8 cellular contexts compared by ENCODE assay signal in genomic region chr12:52874573-52875435, GRCh38. TPM values are rescaled to one million over a fixed set of nuclear protein-coding genes. Genes with fewer than 3 reads are reported as not detected.
DNase-seq lines count a peak whose midpoint lies in the region; ATAC-seq and TF ChIP-seq lines count a peak whose summit lies in the region.

No MANE protein-coding gene starts in this region.

- POLR2A ChIA-PET in HCT116 (lab: Charles Lee) = interaction anchor here (0.9 to 6.2 kb wide), 5 partner anchors 29 to 727 kb away, joined by 3 to 48 read pairs (median 3); no protein-coding TSS in a partner anchor
- POLR2A ChIA-PET in activated CD4-positive, alpha-beta memory T cell treated with anti-CD3 and anti-CD28 coated beads for 36 hours (lab: Charles Lee) = no interaction called here
- POLR2A ChIA-PET in HEK293T (lab: Yijun Ruan, JAX) = interaction anchor here (1.0 kb wide), 1 partner anchor 131 kb away, joined by 5 read pairs; the partner anchor contains the start of gene EIF4B

- H2AFZ ChIP-seq in HCT116 (ENCODE audit: low read depth, low read length, poor library complexity, severe bottlenecking) = no peak overlapping the region

- H3K36me3 ChIP-seq in HCT116 (ENCODE audit: control insufficient read depth in 1 of 2, insufficient read depth in 2 of 2, low read length in 2 of 2) = no peaks in the 10 kb centered on the region
- no peaks in the 10 kb centered on the region for H3K36me3 ChIP-seq in left ventricle myocardium inferior
- H3K36me3 ChIP-seq in spleen = no peaks in the 10 kb centered on the region

- intact Hi-C loops in HCT116 (cut with micrococcal nuclease) = loop anchor here (5.0 kb wide), 4 partner anchors 548 to 728 kb away; no protein-coding TSS in a partner anchor
- intact Hi-C loops in activated CD4-positive, alpha-beta memory T cell treated with anti-CD3 and anti-CD28 coated beads for 36 hours (cut with micrococcal nuclease) = loop anchor here (5.0 to 10.0 kb wide), 2 partner anchors 180 to 503 kb away; no protein-coding TSS in a partner anchor
- intact Hi-C loops in left ventricle myocardium inferior (cut with micrococcal nuclease) = loop anchor here (5.0 kb wide), 1 partner anchor 503 kb away; no protein-coding TSS in a partner anchor
- intact Hi-C loops in spleen (cut with DNase I; ENCODE audit: low total_unique reads) = loop anchor here (5.0 kb wide), 2 partner anchors 503 to 703 kb away; no protein-coding TSS in a partner anchor

- TSS peak; percentile 91 for BruUV-seq in HCT116 (replicated peaks; lab: Mats Ljungman, UMichigan)

- 67 to 84% (median 69%) methylated on average over 10 of the region's 10 CpGs for WGBS in spleen, 5 donors

- no peak for TF ChIP-seq CTCF in HCT116 (IDR thresholded peaks at IDR 0.05 in 2 of 3, conservative IDR thresholded peaks at IDR 0.05 in 1 of 3; ENCODE audit: borderline replicate concordance in 1 of 3, insufficient read depth in 1 of 3, low read depth in 2 of 3, low read length in 2 of 3)
- no peak for TF ChIP-seq CTCF in left ventricle myocardium inferior (IDR thresholded peaks at IDR 0.05; ENCODE audit: borderline replicate concordance)
- no peak for TF ChIP-seq CTCF in spleen (IDR thresholded peaks at IDR 0.05 in 8 of 11, conservative IDR thresholded peaks at IDR 0.05 in 3 of 11)

- peak overlapping the region; percentile 78 for H3K9ac ChIP-seq in HCT116 (ENCODE audit: low read length)

- ATAC-seq in HCT116 (no peak), HG03469 (IDR thresholded peaks at IDR 0.05; ENCODE audit: unreplicated experiment) (no peak)

- no peak for DNase-seq in HCT116 (ENCODE audit: low read depth, low spot score)
- no peak for DNase-seq in activated CD4-positive, alpha-beta memory T cell treated with anti-CD3 and anti-CD28 coated beads for 36 hours
- DNase-seq in left ventricle myocardium inferior = no peak
- DNase-seq in spleen = no peak
- DNase-seq in GM19240 (ENCODE audit: insufficient read length, low spot score) = no peak
- no peak for DNase-seq in HEK293T (ENCODE audit: extremely low spot score)
- DNase-seq in effector CD4-positive, alpha-beta T cell = no peak

- H3K9me3 ChIP-seq in HCT116 (ENCODE audit: control insufficient read depth in 1 of 2, insufficient read depth in 1 of 2, low read depth in 1 of 2, low read length in 2 of 2) (no peaks in the 10 kb centered on the region), left ventricle myocardium inferior (replicated peaks) (no peaks in the 10 kb centered on the region), spleen (no peaks in the 10 kb centered on the region)

- H3K9me3 Mint-ChIP-seq in activated CD4-positive, alpha-beta memory T cell treated with anti-CD3 and anti-CD28 coated beads for 36 hours = no peaks in the 10 kb centered on the region

- peak overlapping the region; percentile 91 for H3K4me2 ChIP-seq in HCT116 (ENCODE audit: low read length)

- CTCF ChIA-PET in HCT116 (lab: Charles Lee) (interaction anchor here (0.9 to 2.5 kb wide), 11 partner anchors 9 to 731 kb away, joined by 3 to 17 read pairs (median 4); no protein-coding TSS in a partner anchor), HEK293T (lab: Yijun Ruan, JAX) (interaction anchor here (0.8 to 1.6 kb wide), 3 partner anchors 9 to 502 kb away, joined by 3 to 7 read pairs (median 4); no protein-coding TSS in a partner anchor)
- CTCF ChIA-PET in activated CD4-positive, alpha-beta memory T cell treated with anti-CD3 and anti-CD28 coated beads for 36 hours (lab: Charles Lee) = interaction anchor here (1.0 to 4.1 kb wide), 6 partner anchors 9 to 513 kb away, joined by 3 to 25 read pairs (median 6); no protein-coding TSS in a partner anchor

- no peaks in the 10 kb centered on the region for H3K79me2 ChIP-seq in HCT116 (ENCODE audit: insufficient read depth, low read length)

- no peak for TF ChIP-seq RAD21 in HCT116 (IDR thresholded peaks at IDR 0.05; ENCODE audit: low read depth)

- H3K4me1 Mint-ChIP-seq in activated CD4-positive, alpha-beta memory T cell treated with anti-CD3 and anti-CD28 coated beads for 36 hours (ENCODE audit: low read depth) = peaks cover 15% of the 10 kb centered on the region

- H3K27me3 Mint-ChIP-seq in activated CD4-positive, alpha-beta memory T cell treated with anti-CD3 and anti-CD28 coated beads for 36 hours = peaks cover 3% of the 10 kb centered on the region

- H3K27ac ChIP-seq in HCT116 (ENCODE audit: low read depth, low read length) (peak overlapping the region; percentile 81), left ventricle myocardium inferior (replicated peaks) (peak overlapping the region; percentile 80), spleen (peak overlapping the region in 5 of 8 donors; percentile 58 to 78 (median 76))

- no peak overlapping the region for H3K27ac Mint-ChIP-seq in activated CD4-positive, alpha-beta memory T cell treated with anti-CD3 and anti-CD28 coated beads for 36 hours

- H3K4me3 Mint-ChIP-seq in activated CD4-positive, alpha-beta memory T cell treated with anti-CD3 and anti-CD28 coated beads for 36 hours = peak overlapping the region; percentile 34

- TF ChIP-seq POLR2A in HCT116 (IDR thresholded peaks at IDR 0.05; ENCODE audit: borderline replicate concordance, extremely low read depth, insufficient read depth, insufficient read length) = no peak
- TF ChIP-seq POLR2A in spleen (IDR thresholded peaks at IDR 0.05) = no peak

- no peaks in the 10 kb centered on the region for H3K9me2 ChIP-seq in HCT116 (ENCODE audit: insufficient read depth)

- no peaks in the 10 kb centered on the region for H3K36me3 Mint-ChIP-seq in activated CD4-positive, alpha-beta memory T cell treated with anti-CD3 and anti-CD28 coated beads for 36 hours

- H3K4me3 ChIP-seq in HCT116 (replicated peaks in 1 of 2; ENCODE audit: low read depth in 1 of 2, low read length in 2 of 2) = peak overlapping the region; percentile 26 to 55
- peak overlapping the region; percentile 69 for H3K4me3 ChIP-seq in left ventricle myocardium inferior
- H3K4me3 ChIP-seq in spleen = peak overlapping the region in 6 of 8 donors; percentile 25 to 69 (median 38)

- RAD21 ChIA-PET in HCT116 (lab: Charles Lee; ENCODE audit: low non-redundant PET in 1 of 2, low total read pairs in 2 of 2, uncharacterized antibody in 2 of 2, unreplicated experiment in 2 of 2) = interaction anchor here (0.7 kb wide), 2 partner anchors 10 to 88 kb away, joined by 3 read pairs; no protein-coding TSS in a partner anchor

- H3K4me1 ChIP-seq in HCT116 (ENCODE audit: control insufficient read depth in 1 of 2, insufficient read depth in 2 of 2, low read length in 2 of 2) (peaks cover 66 to 98% of the 10 kb centered on the region in 2 experiments), left ventricle myocardium inferior (peaks cover 52% of the 10 kb centered on the region), spleen (peaks cover 5 to 54% (median 33%) of the 10 kb centered on the region in 6 donors)

- no peaks in the 10 kb centered on the region for H4K20me1 ChIP-seq in HCT116 (ENCODE audit: insufficient read depth)

- H3K27me3 ChIP-seq in HCT116 (ENCODE audit: insufficient read depth, low read length) (no peaks in the 10 kb centered on the region), left ventricle myocardium inferior (ENCODE audit: low read depth) (no peaks in the 10 kb centered on the region), spleen (replicated peaks in 1 of 7) (peaks cover 0 to 32% (median 0%) of the 10 kb centered on the region in 7 donors)

TF ChIP-seq in HCT116, 20 proteins besides CTCF, POLR2A, EP300 and RAD21 (continues in another document):
- TF ChIP-seq CEBPB (IDR thresholded peaks at IDR 0.05; ENCODE audit: low read depth) = no peak
- TF ChIP-seq POLR2AphosphoS5 (IDR thresholded peaks at IDR 0.05; ENCODE audit: low read depth, low read length) = no peak
- no peak for TF ChIP-seq ZFX (IDR thresholded peaks at IDR 0.05)
- TF ChIP-seq FOSL1 (IDR thresholded peaks at IDR 0.05; ENCODE audit: low read depth) = no peak
- no peak for TF ChIP-seq ZNF274 (IDR thresholded peaks at IDR 0.05; ENCODE audit: low read depth, low read length)
- no peak for TF ChIP-seq SIN3A (IDR thresholded peaks at IDR 0.05; ENCODE audit: low read depth)
- TF ChIP-seq ELF1 (IDR thresholded peaks at IDR 0.05; ENCODE audit: borderline replicate concordance, low read depth) = no peak
- no peak for TF ChIP-seq ATF3 (IDR thresholded peaks at IDR 0.05)

TF ChIP-seq in HEK293T, 16 proteins besides CTCF, POLR2A, EP300 and RAD21:
- TF ChIP-seq NFRKB (IDR thresholded peaks at IDR 0.05) = no peak
- TF ChIP-seq, protein P1, sequence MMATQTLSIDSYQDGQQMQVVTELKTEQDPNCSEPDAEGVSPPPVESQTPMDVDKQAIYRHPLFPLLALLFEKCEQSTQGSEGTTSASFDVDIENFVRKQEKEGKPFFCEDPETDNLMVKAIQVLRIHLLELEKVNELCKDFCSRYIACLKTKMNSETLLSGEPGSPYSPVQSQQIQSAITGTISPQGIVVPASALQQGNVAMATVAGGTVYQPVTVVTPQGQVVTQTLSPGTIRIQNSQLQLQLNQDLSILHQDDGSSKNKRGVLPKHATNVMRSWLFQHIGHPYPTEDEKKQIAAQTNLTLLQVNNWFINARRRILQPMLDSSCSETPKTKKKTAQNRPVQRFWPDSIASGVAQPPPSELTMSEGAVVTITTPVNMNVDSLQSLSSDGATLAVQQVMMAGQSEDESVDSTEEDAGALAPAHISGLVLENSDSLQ (IDR thresholded peaks at IDR 0.05) = no peak
- TF ChIP-seq ELF4 (IDR thresholded peaks at IDR 0.05) = no peak

RNA-seq across cellular contexts. Expression of gene KRT78, which starts 26.0 kb away (rescaled TPM):
- not detected for total RNA-seq in HCT116 (2021; ENCODE audit: unreplicated experiment)
- 0.06 TPM in 1 of 2 replicates, not detected in the other for polyA plus RNA-seq in HCT116 (2012)
- total RNA-seq in activated CD4-positive, alpha-beta memory T cell treated with anti-CD3 and anti-CD28 coated beads for 36 hours = not detected
- not detected for total RNA-seq in left ventricle myocardium inferior
- not detected for total RNA-seq in spleen
- under 1 TPM in 2 of 3 donors, not detected in 1; 0.24 to 0.83 TPM for polyA plus RNA-seq in spleen

RNA-seq across cellular contexts. Expression of gene KRT8, which starts 30.1 kb away (rescaled TPM):
- total RNA-seq in HCT116 (2021; ENCODE audit: unreplicated experiment) (1,655 TPM), left ventricle myocardium inferior (63.4 TPM), spleen (10 to 100 TPM in 6 of 7 donors, 1 to 10 TPM in 1; 10.0 to 23.1 (median 18.6) TPM)
- 1,805 and 2,066 TPM in 2 replicates for polyA plus RNA-seq in HCT116 (2012)
- total RNA-seq in activated CD4-positive, alpha-beta memory T cell treated with anti-CD3 and anti-CD28 coated beads for 36 hours = under 1 TPM; 0.51 to 0.67 TPM
- polyA plus RNA-seq in spleen = 10 to 100 TPM; 16.3 to 21.8 (median 19.3) TPM

RNA-seq across cellular contexts. Expression of gene KRT79, which starts 40.7 kb away (rescaled TPM):
- total RNA-seq in HCT116 (2021; ENCODE audit: unreplicated experiment) (not detected), left ventricle myocardium inferior (not detected), spleen (under 1 TPM in 1 of 7 donors, not detected in 6; 0.37 TPM)
- not detected in 2 replicates for polyA plus RNA-seq in HCT116 (2012)
- total RNA-seq in activated CD4-positive, alpha-beta memory T cell treated with anti-CD3 and anti-CD28 coated beads for 36 hours = not detected
- polyA plus RNA-seq in spleen = under 1 TPM in 2 of 3 donors, not detected in 1; 0.15 to 0.19 TPM

Comparison
In these comparisons a context has a peak if more than half of its experiments do, and no peak if none do; other contexts are left out.
1. RNA of gene KRT8, which starts 30.1 kb away (total RNA-seq): 1,655 TPM in HCT116 (single experiment); 63.4 TPM in left ventricle myocardium inferior (single experiment), 10.0 to 23.1 TPM in spleen and 0.51 to 0.67 TPM in activated CD4-positive, alpha-beta memory T cell treated with anti-CD3 and anti-CD28 coated beads for 36 hours; every median in the first group is over 10 times any median in the second.
2. Peak in every context shown above with its lines, with median percentiles within 50 percentile points of each other: H3K27ac ChIP-seq and H3K4me3 ChIP-seq.